ENCODE assay signal across 8 cellular contexts in the genomic region with DNA sequence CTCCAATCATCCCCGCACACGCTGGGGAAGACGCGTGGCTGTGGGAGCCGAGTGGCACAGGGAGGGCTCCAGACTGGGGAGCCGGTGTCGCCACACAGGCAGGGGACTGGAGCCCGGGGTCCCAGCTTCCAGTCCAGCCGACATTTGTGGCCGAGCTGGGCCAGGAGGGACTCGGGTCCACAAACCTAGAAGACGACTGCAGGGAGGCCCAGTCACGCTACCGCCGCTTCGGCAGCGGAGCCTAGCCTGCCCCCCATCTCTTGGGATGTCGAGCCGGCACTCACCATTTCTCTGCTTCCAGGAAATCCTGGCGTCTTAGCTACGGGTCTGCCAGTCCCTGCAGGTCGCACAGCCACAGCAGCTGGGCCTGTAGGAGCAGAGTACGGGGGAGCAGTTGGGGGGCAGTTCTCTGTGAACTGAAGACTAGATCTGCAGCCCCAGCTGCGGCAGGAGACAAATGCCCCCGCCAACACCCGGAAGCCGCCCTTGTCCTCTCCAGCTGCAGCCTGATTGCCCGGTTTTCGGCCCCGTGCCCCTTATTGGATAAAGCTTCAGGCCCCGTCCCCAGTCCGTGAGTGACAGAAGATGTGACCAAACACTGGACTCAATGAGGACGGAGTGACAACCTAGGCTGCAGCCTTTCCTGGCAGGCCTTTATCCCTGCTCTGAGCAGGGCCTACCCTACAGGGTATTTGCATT.
A peak's percentile ranks its signal among the peaks of the same experiment; 100 is the strongest.
DNase-seq lines count a peak whose midpoint lies in the region; ATAC-seq and TF ChIP-seq lines count a peak whose summit lies in the region.

No MANE protein-coding gene starts in this region.

- intact Hi-C loops in ascending aorta (cut with DNase I) = no loop called here

- H3K27ac ChIP-seq in ascending aorta (peak overlapping the region in 1 of 2 donors; percentile 15), right atrium auricular region (peak overlapping the region in 1 of 2 donors; percentile 57)

- H3K4me1 ChIP-seq in ascending aorta = no peaks in the 10 kb centered on the region
- H3K4me1 ChIP-seq in right atrium auricular region = no peaks in the 10 kb centered on the region

- peak; percentile 97 for ATAC-seq in GM21529 (IDR thresholded peaks at IDR 0.05; ENCODE audit: unreplicated experiment)

- H3K4me3 ChIP-seq in ascending aorta (peak overlapping the region; percentile 30 to 71), right atrium auricular region (peak overlapping the region; percentile 35 to 73)

- in situ Hi-C loops in Caki2 (cut with HindIII; ENCODE audit: low pct_unique_long_range_greater_than_20kb, low sequenced_read_pairs) = no loop called here

- H3K36me3 ChIP-seq in ascending aorta (no peaks in the 10 kb centered on the region), right atrium auricular region (no peaks in the 10 kb centered on the region)

- TF ChIP-seq CTCF in ascending aorta (IDR thresholded peaks at IDR 0.05) (no peak), right atrium auricular region (IDR thresholded peaks at IDR 0.05) (no peak)

- peak; percentile 92 for DNase-seq in Caki2 (ENCODE audit: low read depth)
- peak; percentile 69 for DNase-seq in NCI-H1092 treated with DMSO at 0.1 percent for 48 hours (lab: John Stamatoyannopoulos, UW)
- peak; percentile 52 to 74 for DNase-seq in ascending aorta (ENCODE audit: low spot score in 2 of 2)
- DNase-seq in right atrium auricular region (ENCODE audit: low spot score) = peak; percentile 77
- DNase-seq in renal cortical epithelial cell (ENCODE audit: low read depth) = peak; percentile 76
- no peak for DNase-seq in NCI-H2196 (lab: John Stamatoyannopoulos, UW; ENCODE audit: unreplicated experiment)
- no peak for DNase-seq in mesenteric fat pad (ENCODE audit: low spot score)

- H3K9me3 ChIP-seq in ascending aorta (no peaks in the 10 kb centered on the region), right atrium auricular region (peaks cover 0 to 8% of the 10 kb centered on the region in 2 donors)

- H3K27me3 ChIP-seq in ascending aorta (no peaks in the 10 kb centered on the region), right atrium auricular region (no peaks in the 10 kb centered on the region)

Comparison
In these comparisons a context has a peak if more than half of its experiments do, and no peak if none do; other contexts are left out.
1. DNase-seq: peak in Caki2 (single experiment), NCI-H1092 treated with DMSO at 0.1 percent for 48 hours (single experiment), ascending aorta (2 of 2), right atrium auricular region (single experiment) and renal cortical epithelial cell (single experiment); none in NCI-H2196 (single experiment) and mesenteric fat pad (single experiment).